1 cellular context compared by ENCODE assay signal in the genomic region with DNA sequence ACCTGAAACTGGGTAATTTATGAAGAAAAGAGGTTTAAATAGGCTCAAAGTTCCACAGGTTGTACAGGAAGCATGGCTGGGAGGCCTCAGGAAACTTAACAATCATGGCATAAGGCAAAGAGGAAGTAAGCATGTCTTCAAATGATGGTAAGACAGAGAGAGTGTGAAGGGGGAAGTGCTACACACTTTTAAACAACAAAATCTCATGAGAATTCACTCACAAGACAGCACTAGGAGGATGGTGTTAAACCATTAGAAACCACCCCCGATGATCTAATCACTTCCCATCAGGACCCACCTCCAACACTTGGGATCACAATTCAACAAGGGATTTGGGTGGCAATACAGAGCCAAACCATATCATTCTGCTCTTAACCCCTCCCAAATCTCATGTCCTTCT.
A peak's percentile ranks its signal among the peaks of the same experiment; 100 is the strongest.
TF ChIP-seq lines count a peak whose summit lies in the region.

No MANE protein-coding gene starts in this region.

TF ChIP-seq in K562, 482 proteins besides CTCF, POLR2A, EP300 and RAD21 (continues in another document):
- TF ChIP-seq, protein P1, sequence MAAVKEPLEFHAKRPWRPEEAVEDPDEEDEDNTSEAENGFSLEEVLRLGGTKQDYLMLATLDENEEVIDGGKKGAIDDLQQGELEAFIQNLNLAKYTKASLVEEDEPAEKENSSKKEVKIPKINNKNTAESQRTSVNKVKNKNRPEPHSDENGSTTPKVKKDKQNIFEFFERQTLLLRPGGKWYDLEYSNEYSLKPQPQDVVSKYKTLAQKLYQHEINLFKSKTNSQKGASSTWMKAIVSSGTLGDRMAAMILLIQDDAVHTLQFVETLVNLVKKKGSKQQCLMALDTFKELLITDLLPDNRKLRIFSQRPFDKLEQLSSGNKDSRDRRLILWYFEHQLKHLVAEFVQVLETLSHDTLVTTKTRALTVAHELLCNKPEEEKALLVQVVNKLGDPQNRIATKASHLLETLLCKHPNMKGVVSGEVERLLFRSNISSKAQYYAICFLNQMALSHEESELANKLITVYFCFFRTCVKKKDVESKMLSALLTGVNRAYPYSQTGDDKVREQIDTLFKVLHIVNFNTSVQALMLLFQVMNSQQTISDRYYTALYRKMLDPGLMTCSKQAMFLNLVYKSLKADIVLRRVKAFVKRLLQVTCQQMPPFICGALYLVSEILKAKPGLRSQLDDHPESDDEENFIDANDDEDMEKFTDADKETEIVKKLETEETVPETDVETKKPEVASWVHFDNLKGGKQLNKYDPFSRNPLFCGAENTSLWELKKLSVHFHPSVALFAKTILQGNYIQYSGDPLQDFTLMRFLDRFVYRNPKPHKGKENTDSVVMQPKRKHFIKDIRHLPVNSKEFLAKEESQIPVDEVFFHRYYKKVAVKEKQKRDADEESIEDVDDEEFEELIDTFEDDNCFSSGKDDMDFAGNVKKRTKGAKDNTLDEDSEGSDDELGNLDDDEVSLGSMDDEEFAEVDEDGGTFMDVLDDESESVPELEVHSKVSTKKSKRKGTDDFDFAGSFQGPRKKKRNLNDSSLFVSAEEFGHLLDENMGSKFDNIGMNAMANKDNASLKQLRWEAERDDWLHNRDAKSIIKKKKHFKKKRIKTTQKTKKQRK (IDR thresholded peaks at IDR 0.05; ENCODE audit: borderline replicate concordance, low read depth, low read length) = no peak
- TF ChIP-seq SMC3 (conservative IDR thresholded peaks at IDR 0.05; ENCODE audit: insufficient read depth, low read depth, low read length) (no peak), ATF7 (IDR thresholded peaks at IDR 0.05) (peak; percentile 41), ARHGAP35 (IDR thresholded peaks at IDR 0.05; ENCODE audit: partially characterized antibody) (no peak), CSDE1 (IDR thresholded peaks at IDR 0.05) (no peak), NR4A1 (CRISPR knock-in tag; IDR thresholded peaks at IDR 0.05) (peak; percentile 84; the same call in 1 of the 2 replicates), NR4A1 (tag; IDR thresholded peaks at IDR 0.05) (no peak), TAF1 (IDR thresholded peaks at IDR 0.05; ENCODE audit: control insufficient read depth, extremely low read depth, insufficient read depth, low read length, severe bottlenecking) (no peak), RBFOX2 (IDR thresholded peaks at IDR 0.05; ENCODE audit: low read depth, low read length) (no peak), HMGN3 (IDR thresholded peaks at IDR 0.05; ENCODE audit: borderline replicate concordance, extremely low read depth, insufficient read length, low read depth, low read length) (no peak), ZBTB8A (IDR thresholded peaks at IDR 0.05; ENCODE audit: partially characterized antibody) (no peak), HDAC8 (tag; IDR thresholded peaks at IDR 0.05) (no peak), SMARCA4 (IDR thresholded peaks at IDR 0.05) (peak; percentile 39), CTBP1 (IDR thresholded peaks at IDR 0.05; ENCODE audit: borderline replicate concordance) (peak; percentile 44; the same call in 1 of the 2 replicates), MTA1 (IDR thresholded peaks at IDR 0.05; ENCODE audit: borderline replicate concordance) (peak; percentile 24; the same call in 1 of the 2 replicates), ARID2 (IDR thresholded peaks at IDR 0.05) (no peak), ELF4 (CRISPR knock-in tag; IDR thresholded peaks at IDR 0.05) (0 out of 2 replicates have a peak, but pooled peaks have one; percentile 68), ASH1L (IDR thresholded peaks at IDR 0.05; ENCODE audit: borderline replicate concordance, low read depth, partially characterized antibody) (no peak), SP1 (CRISPR knock-in tag; IDR thresholded peaks at IDR 0.05) (peak; percentile 30; the same call in 1 of the 2 replicates), CEBPG (CRISPR knock-in tag; IDR thresholded peaks at IDR 0.05) (no peak), CEBPG (tag; conservative IDR thresholded peaks at IDR 0.05 in 1 of 2, IDR thresholded peaks at IDR 0.05 in 1 of 2) (no peak), NR2F6 (CRISPR knock-in tag; IDR thresholded peaks at IDR 0.05) (no peak), SMARCC2 (IDR thresholded peaks at IDR 0.05; ENCODE audit: low read depth) (no peak), PRPF4 (IDR thresholded peaks at IDR 0.05; ENCODE audit: insufficient read depth, low read depth, low read length, poor library complexity, severe bottlenecking) (no peak), TEAD4 (IDR thresholded peaks at IDR 0.05; ENCODE audit: low read length) (no peak; the same call in 1 of the 2 replicates), TEAD4 (CRISPR knock-in tag; IDR thresholded peaks at IDR 0.05; ENCODE audit: borderline replicate concordance) (no peak), ETS2 (tag; IDR thresholded peaks at IDR 0.05; ENCODE audit: borderline replicate concordance, poor library complexity, severe bottlenecking) (no peak)
- TF ChIP-seq, protein P2, sequence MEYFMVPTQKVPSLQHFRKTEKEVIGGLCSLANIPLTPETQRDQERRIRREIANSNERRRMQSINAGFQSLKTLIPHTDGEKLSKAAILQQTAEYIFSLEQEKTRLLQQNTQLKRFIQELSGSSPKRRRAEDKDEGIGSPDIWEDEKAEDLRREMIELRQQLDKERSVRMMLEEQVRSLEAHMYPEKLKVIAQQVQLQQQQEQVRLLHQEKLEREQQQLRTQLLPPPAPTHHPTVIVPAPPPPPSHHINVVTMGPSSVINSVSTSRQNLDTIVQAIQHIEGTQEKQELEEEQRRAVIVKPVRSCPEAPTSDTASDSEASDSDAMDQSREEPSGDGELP (CRISPR knock-in tag; IDR thresholded peaks at IDR 0.05; ENCODE audit: borderline replicate concordance) = no peak
- TF ChIP-seq, protein P3, sequence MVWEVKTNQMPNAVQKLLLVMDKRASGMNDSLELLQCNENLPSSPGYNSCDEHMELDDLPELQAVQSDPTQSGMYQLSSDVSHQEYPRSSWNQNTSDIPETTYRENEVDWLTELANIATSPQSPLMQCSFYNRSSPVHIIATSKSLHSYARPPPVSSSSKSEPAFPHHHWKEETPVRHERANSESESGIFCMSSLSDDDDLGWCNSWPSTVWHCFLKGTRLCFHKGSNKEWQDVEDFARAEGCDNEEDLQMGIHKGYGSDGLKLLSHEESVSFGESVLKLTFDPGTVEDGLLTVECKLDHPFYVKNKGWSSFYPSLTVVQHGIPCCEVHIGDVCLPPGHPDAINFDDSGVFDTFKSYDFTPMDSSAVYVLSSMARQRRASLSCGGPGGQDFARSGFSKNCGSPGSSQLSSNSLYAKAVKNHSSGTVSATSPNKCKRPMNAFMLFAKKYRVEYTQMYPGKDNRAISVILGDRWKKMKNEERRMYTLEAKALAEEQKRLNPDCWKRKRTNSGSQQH (CRISPR knock-in tag; IDR thresholded peaks at IDR 0.05) = no peak
- TF ChIP-seq, protein P4, sequence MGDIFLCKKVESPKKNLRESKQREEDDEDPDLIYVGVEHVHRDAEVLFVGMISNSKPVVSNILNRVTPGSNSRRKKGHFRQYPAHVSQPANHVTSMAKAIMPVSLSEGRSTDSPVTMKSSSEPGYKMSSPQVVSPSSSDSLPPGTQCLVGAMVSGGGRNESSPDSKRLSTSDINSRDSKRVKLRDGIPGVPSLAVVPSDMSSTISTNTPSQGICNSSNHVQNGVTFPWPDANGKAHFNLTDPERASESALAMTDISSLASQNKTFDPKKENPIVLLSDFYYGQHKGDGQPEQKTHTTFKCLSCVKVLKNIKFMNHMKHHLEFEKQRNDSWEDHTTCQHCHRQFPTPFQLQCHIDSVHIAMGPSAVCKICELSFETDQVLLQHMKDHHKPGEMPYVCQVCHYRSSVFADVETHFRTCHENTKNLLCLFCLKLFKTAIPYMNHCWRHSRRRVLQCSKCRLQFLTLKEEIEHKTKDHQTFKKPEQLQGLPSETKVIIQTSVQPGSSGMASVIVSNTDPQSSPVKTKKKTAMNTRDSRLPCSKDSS (IDR thresholded peaks at IDR 0.05; ENCODE audit: low read depth, partially characterized antibody) = no peak
- TF ChIP-seq, protein P5, sequence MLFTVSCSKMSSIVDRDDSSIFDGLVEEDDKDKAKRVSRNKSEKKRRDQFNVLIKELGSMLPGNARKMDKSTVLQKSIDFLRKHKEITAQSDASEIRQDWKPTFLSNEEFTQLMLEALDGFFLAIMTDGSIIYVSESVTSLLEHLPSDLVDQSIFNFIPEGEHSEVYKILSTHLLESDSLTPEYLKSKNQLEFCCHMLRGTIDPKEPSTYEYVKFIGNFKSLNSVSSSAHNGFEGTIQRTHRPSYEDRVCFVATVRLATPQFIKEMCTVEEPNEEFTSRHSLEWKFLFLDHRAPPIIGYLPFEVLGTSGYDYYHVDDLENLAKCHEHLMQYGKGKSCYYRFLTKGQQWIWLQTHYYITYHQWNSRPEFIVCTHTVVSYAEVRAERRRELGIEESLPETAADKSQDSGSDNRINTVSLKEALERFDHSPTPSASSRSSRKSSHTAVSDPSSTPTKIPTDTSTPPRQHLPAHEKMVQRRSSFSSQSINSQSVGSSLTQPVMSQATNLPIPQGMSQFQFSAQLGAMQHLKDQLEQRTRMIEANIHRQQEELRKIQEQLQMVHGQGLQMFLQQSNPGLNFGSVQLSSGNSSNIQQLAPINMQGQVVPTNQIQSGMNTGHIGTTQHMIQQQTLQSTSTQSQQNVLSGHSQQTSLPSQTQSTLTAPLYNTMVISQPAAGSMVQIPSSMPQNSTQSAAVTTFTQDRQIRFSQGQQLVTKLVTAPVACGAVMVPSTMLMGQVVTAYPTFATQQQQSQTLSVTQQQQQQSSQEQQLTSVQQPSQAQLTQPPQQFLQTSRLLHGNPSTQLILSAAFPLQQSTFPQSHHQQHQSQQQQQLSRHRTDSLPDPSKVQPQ (CRISPR knock-in tag; IDR thresholded peaks at IDR 0.05; ENCODE audit: borderline replicate concordance) = no peak
- TF ChIP-seq, protein P6, sequence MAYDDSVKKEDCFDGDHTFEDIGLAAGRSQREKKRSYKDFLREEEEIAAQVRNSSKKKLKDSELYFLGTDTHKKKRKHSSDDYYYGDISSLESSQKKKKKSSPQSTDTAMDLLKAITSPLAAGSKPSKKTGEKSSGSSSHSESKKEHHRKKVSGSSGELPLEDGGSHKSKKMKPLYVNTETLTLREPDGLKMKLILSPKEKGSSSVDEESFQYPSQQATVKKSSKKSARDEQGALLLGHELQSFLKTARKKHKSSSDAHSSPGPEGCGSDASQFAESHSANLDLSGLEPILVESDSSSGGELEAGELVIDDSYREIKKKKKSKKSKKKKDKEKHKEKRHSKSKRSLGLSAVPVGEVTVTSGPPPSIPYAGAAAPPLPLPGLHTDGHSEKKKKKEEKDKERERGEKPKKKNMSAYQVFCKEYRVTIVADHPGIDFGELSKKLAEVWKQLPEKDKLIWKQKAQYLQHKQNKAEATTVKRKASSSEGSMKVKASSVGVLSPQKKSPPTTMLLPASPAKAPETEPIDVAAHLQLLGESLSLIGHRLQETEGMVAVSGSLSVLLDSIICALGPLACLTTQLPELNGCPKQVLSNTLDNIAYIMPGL (CRISPR knock-in tag; IDR thresholded peaks at IDR 0.05) = no peak
- TF ChIP-seq, protein P7, sequence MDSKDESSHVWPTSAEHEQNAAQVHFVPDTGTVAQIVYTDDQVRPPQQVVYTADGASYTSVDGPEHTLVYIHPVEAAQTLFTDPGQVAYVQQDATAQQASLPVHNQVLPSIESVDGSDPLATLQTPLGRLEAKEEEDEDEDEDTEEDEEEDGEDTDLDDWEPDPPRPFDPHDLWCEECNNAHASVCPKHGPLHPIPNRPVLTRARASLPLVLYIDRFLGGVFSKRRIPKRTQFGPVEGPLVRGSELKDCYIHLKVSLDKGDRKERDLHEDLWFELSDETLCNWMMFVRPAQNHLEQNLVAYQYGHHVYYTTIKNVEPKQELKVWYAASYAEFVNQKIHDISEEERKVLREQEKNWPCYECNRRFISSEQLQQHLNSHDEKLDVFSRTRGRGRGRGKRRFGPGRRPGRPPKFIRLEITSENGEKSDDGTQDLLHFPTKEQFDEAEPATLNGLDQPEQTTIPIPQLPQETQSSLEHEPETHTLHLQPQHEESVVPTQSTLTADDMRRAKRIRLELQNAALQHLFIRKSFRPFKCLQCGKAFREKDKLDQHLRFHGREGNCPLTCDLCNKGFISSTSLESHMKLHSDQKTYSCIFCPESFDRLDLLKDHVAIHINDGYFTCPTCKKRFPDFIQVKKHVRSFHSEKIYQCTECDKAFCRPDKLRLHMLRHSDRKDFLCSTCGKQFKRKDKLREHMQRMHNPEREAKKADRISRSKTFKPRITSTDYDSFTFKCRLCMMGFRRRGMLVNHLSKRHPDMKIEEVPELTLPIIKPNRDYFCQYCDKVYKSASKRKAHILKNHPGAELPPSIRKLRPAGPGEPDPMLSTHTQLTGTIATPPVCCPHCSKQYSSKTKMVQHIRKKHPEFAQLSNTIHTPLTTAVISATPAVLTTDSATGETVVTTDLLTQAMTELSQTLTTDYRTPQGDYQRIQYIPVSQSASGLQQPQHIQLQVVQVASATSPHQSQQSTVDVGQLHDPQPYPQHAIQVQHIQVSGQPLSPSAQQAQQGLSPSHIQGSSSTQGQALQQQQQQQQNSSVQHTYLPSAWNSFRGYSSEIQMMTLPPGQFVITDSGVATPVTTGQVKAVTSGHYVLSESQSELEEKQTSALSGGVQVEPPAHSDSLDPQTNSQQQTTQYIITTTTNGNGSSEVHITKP (IDR thresholded peaks at IDR 0.05; ENCODE audit: partially characterized antibody) = peak; percentile 61
- TF ChIP-seq, protein P8, sequence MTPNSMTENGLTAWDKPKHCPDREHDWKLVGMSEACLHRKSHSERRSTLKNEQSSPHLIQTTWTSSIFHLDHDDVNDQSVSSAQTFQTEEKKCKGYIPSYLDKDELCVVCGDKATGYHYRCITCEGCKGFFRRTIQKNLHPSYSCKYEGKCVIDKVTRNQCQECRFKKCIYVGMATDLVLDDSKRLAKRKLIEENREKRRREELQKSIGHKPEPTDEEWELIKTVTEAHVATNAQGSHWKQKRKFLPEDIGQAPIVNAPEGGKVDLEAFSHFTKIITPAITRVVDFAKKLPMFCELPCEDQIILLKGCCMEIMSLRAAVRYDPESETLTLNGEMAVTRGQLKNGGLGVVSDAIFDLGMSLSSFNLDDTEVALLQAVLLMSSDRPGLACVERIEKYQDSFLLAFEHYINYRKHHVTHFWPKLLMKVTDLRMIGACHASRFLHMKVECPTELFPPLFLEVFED (CRISPR knock-in tag; conservative IDR thresholded peaks at IDR 0.05) = no peak
- TF ChIP-seq, protein P9, sequence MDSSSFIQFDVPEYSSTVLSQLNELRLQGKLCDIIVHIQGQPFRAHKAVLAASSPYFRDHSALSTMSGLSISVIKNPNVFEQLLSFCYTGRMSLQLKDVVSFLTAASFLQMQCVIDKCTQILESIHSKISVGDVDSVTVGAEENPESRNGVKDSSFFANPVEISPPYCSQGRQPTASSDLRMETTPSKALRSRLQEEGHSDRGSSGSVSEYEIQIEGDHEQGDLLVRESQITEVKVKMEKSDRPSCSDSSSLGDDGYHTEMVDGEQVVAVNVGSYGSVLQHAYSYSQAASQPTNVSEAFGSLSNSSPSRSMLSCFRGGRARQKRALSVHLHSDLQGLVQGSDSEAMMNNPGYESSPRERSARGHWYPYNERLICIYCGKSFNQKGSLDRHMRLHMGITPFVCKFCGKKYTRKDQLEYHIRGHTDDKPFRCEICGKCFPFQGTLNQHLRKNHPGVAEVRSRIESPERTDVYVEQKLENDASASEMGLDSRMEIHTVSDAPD (CRISPR knock-in tag; IDR thresholded peaks at IDR 0.05) = no peak
